Comparison of ENCODE assay signal across 14 cellular contexts in the genomic region with DNA sequence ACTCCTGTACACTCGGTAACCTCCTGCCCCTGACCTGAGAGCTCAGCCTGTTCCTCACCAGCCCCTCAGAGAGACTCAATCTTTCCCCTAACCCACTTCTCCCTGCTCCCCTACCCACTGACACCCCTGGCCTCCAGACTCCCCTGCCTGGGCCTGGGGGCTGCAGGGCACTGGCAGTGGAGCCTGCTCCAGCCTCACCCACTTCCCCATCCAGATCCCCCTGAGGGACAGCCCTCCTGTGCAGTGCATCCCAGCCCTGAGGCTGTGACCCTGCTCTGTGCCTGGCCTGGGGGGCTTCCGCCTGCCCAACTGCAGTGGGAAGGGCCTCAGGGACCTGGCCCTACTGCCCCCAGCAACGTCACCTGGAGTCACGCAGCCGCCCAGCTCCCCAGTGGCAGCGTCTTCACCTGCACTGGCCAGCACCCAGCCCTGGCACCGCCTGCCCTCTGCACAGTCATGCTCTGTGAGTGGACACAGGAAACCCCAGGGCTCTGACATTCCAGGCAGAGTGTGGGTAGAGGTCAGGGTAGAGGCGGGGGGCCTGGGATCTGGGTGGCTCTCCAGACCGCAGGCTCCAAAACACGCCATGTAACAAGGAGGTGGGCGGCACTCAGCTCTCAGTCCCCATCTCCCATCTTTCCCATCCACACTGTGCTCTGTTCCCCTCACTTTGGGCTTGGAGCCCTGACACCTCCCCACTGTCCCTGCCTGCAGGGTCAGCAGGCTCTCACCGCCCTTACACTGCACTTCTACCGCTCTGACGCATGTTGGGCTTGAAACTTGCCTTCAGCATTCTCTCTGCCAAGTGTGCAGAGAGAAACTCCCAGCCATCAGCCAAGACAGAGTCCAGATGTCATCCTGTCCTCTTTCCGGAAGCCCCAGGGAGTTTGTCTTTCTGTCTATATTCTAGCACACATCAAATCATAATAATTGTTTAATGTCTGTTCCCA. TPM values are rescaled to one million over a fixed set of nuclear protein-coding genes. Genes with fewer than 3 reads are reported as not detected.
DNase-seq lines count a peak whose midpoint lies in the region; ATAC-seq and TF ChIP-seq lines count a peak whose summit lies in the region.
"Had no signal": no experiment of that assay in that cellular context is flagged by ENCODE, and none has a peak within 500 bp of the region (broad histone marks: within the 10 kb centered on the region; RNA-seq: fewer than 3 reads in every experiment).

No MANE protein-coding gene starts in this region.

- H3K27me3 Mint-ChIP-seq in stimulated activated memory B cell treated with anti-CD40 and anti-IgM and Interleukin-4, amounts not matched to agents 10 μg/mL and 1 μg/mL and 100 μg/mL, for 72 hours, result peaks cover 47% of the 10 kb centered on the region

- H3K4me1 ChIP-seq in muscle layer of colon (ENCODE audit: insufficient read depth, low read length) (peaks cover 32% of the 10 kb centered on the region), upper lobe of left lung (peaks cover 0 to 9% (median 6%) of the 10 kb centered on the region in 4 donors)

- no peak for DNase-seq in RWPE1 (ENCODE audit: low spot score)
- DNase-seq in fibroblast of peridontal ligament (ENCODE audit: extremely low read depth), result peak; percentile 18
- DNase-seq in upper lobe of left lung, result peak in 1 of 2 donors; percentile 73
- no peak for DNase-seq in retina
- DNase-seq in activated naive CD4-positive, alpha-beta T cell treated with anti-CD3 and anti-CD28 coated beads, Interleukin-2, amount 50 U/mL, for 16 hours, result no peak
- DNase-seq: activated CD4-positive, alpha-beta T cell treated with anti-CD3 and anti-CD28 coated beads for 4 hours; NCI-H2227 treated with DMSO at 0.1 percent for 48 hours; small intestine had no signal

- CTCF ChIA-PET in RWPE1 (lab: Yijun Ruan, JAX), result interaction anchor here (0.6 to 0.9 kb wide), 2 partner anchors 9 to 357 kb away, joined by 3 read pairs; no protein-coding TSS in a partner anchor

- no peak overlapping the region for H3K4me3 Mint-ChIP-seq in stimulated activated memory B cell treated with anti-CD40 and anti-IgM and Interleukin-4, amounts not matched to agents 10 μg/mL and 1 μg/mL and 100 μg/mL, for 72 hours

- WGBS in upper lobe of left lung, 2 donors, result 74 to 79% methylated on average over 8 to 15 of the region's 15 CpGs

- peak; percentile 34 to 61 for ATAC-seq in upper lobe of left lung (ENCODE audit: low FRiP score in 2 of 2)
- ATAC-seq in stimulated activated memory B cell treated with anti-CD40 and anti-IgM and Interleukin-4, amounts not matched to agents 10 μg/mL and 1 μg/mL and 100 μg/mL, for 72 hours, result no peak

- no peak overlapping the region for H3K9ac ChIP-seq in muscle layer of colon (ENCODE audit: low read length)

- H3K9me3 Mint-ChIP-seq in stimulated activated memory B cell treated with anti-CD40 and anti-IgM and Interleukin-4, amounts not matched to agents 10 μg/mL and 1 μg/mL and 100 μg/mL, for 72 hours, result no peaks in the 10 kb centered on the region
- H3K9me3 Mint-ChIP-seq: activated T-helper 2 cell treated with anti-CD3 and anti-CD28 coated beads, Interferon-gamma antibody, Interleukin-2, Interleukin-4, amounts not matched to agents 10 μg/mL and 5 μg/mL and 100 μg/mL, durations not matched to agents 14 hours and 24 hours and 36 hours had no signal

- no peaks in the 10 kb centered on the region for H3K9me3 ChIP-seq in muscle layer of colon (ENCODE audit: low read length)
- H3K9me3 ChIP-seq in upper lobe of left lung, result no peaks in the 10 kb centered on the region

- H3K27ac ChIP-seq in RWPE1, result peak overlapping the region; percentile 56
- peak overlapping the region; percentile 54 for H3K27ac ChIP-seq in muscle layer of colon (ENCODE audit: low read depth, low read length)
- no peak overlapping the region for H3K27ac ChIP-seq in upper lobe of left lung

- no peak overlapping the region for H3K27ac Mint-ChIP-seq in stimulated activated memory B cell treated with anti-CD40 and anti-IgM and Interleukin-4, amounts not matched to agents 10 μg/mL and 1 μg/mL and 100 μg/mL, for 72 hours
- H3K27ac Mint-ChIP-seq: activated T-helper 2 cell treated with anti-CD3 and anti-CD28 coated beads, Interferon-gamma antibody, Interleukin-2, Interleukin-4, amounts not matched to agents 10 μg/mL and 5 μg/mL and 100 μg/mL, durations not matched to agents 14 hours and 24 hours and 36 hours had no signal

- H3K36me3 ChIP-seq in muscle layer of colon (ENCODE audit: insufficient read depth, low read length), result peaks cover 4% of the 10 kb centered on the region
- H3K36me3 ChIP-seq in upper lobe of left lung, result no peaks in the 10 kb centered on the region

- no peak for TF ChIP-seq EP300 in upper lobe of left lung (IDR thresholded peaks at IDR 0.05)

- H3K36me3 Mint-ChIP-seq in stimulated activated memory B cell treated with anti-CD40 and anti-IgM and Interleukin-4, amounts not matched to agents 10 μg/mL and 1 μg/mL and 100 μg/mL, for 72 hours, result no peaks in the 10 kb centered on the region

- no peaks in the 10 kb centered on the region for H3K4me1 Mint-ChIP-seq in stimulated activated memory B cell treated with anti-CD40 and anti-IgM and Interleukin-4, amounts not matched to agents 10 μg/mL and 1 μg/mL and 100 μg/mL, for 72 hours

- H3K4me3 ChIP-seq in muscle layer of colon (ENCODE audit: low read depth in 1 of 2, low read length in 2 of 2), result peak overlapping the region in 1 of 2 donors; percentile 3
- no peak overlapping the region for H3K4me3 ChIP-seq in upper lobe of left lung

- POLR2A ChIA-PET in RWPE1 (lab: Yijun Ruan, JAX; ENCODE audit: low non-redundant PET), result no interaction called here

- H3K27me3 ChIP-seq in muscle layer of colon (ENCODE audit: control insufficient read depth in 1 of 2, insufficient read depth in 2 of 2, low read length in 2 of 2) (no peaks in the 10 kb centered on the region), upper lobe of left lung (no peaks in the 10 kb centered on the region)

- no peak for TF ChIP-seq POLR2A in upper lobe of left lung (IDR thresholded peaks at IDR 0.05)

- TF ChIP-seq CTCF in RWPE1 (conservative IDR thresholded peaks at IDR 0.05; ENCODE audit: low read depth) (no peak), upper lobe of left lung (IDR thresholded peaks at IDR 0.05) (no peak)

RNA-seq across cellular contexts. Expression of gene VSIG10L2, which starts 5.1 kb away (rescaled TPM):
- under 1 TPM in 1 of 6 donors, not detected in 5; 0.13 TPM for total RNA-seq in upper lobe of left lung
- total RNA-seq: activated T-helper 2 cell treated with anti-CD3 and anti-CD28 coated beads, Interferon-gamma antibody, Interleukin-2, Interleukin-4, amounts not matched to agents 10 μg/mL and 5 μg/mL and 100 μg/mL, durations not matched to agents 14 hours and 24 hours and 36 hours; cerebellum; mesenteric fat pad; SK-MEL-5 had no signal

RNA-seq across cellular contexts. Expression of gene DDX25, which starts 46.7 kb away (rescaled TPM):
- total RNA-seq in upper lobe of left lung, result under 1 TPM in 1 of 6 donors, not detected in 5; 0.31 TPM
- total RNA-seq: activated T-helper 2 cell treated with anti-CD3 and anti-CD28 coated beads, Interferon-gamma antibody, Interleukin-2, Interleukin-4, amounts not matched to agents 10 μg/mL and 5 μg/mL and 100 μg/mL, durations not matched to agents 14 hours and 24 hours and 36 hours; mesenteric fat pad had no signal

RNA-seq across cellular contexts. Expression of gene PUS3, which starts 48.0 kb away (rescaled TPM):
- 10 to 100 TPM in 3 of 6 donors, 1 to 10 TPM in 3; 2.6 to 22.5 (median 10.0) TPM for total RNA-seq in upper lobe of left lung

Comparison
In these comparisons a context has a peak if more than half of its experiments do, and no peak if none do; other contexts are left out.
1. H3K27ac ChIP-seq: peak in RWPE1 (single experiment) and muscle layer of colon (single experiment); none in upper lobe of left lung (0 of 4).